Comparison of ENCODE assay signal across 14 cellular contexts in the genomic region with DNA sequence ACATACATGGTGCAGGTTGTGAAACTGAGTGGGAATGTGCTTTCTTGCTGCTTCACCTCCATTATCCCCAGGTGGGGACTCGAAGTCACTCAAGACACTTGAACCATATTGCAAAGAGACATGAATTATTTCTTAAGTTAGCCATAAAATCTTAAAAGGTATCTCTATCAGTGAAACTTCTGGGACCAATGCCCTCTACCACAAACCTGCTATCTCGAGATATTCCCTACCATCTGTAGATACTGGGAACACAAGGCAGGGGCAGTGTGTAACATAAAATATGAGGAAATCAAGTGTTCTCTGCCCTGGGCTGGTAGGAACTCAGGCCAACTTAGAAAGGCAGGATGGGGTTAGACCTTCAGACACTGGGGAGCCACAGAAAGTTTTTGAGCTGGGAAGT. TPM values are rescaled to one million over a fixed set of nuclear protein-coding genes. Genes with fewer than 3 reads are reported as not detected.
DNase-seq lines count a peak whose midpoint lies in the region; ATAC-seq lines count a peak whose summit lies in the region.
"Had no signal": no experiment of that assay in that cellular context is flagged by ENCODE, and none has a peak within 500 bp of the region (broad histone marks: within the 10 kb centered on the region; RNA-seq: fewer than 3 reads in every experiment).

No MANE protein-coding gene starts in this region.

- peaks cover 47% of the 10 kb centered on the region for H3K4me1 Mint-ChIP-seq in activated naive CD4-positive, alpha-beta T cell treated with anti-CD3 and anti-CD28 coated beads, Interleukin-2, amount 10 ng/mL, durations not matched to agents 7 days and 5 days
- peaks cover 36 to 37% of the 10 kb centered on the region in 2 donors for H3K4me1 Mint-ChIP-seq in effector memory CD8-positive, alpha-beta T cell (ENCODE audit: low read depth in 2 of 2)

- H3K9me3 ChIP-seq in trophoblast cell (ENCODE audit: insufficient read depth, low read depth, low read length) = no peaks in the 10 kb centered on the region
- H3K9me3 ChIP-seq: HAP-1 had no signal

- no peak overlapping the region for H3K4me3 ChIP-seq in trophoblast cell (ENCODE audit: low read depth, low read length)

- H3K9me3 Mint-ChIP-seq in activated naive CD4-positive, alpha-beta T cell treated with anti-CD3 and anti-CD28 coated beads, Interleukin-2, amount 10 ng/mL, durations not matched to agents 7 days and 5 days = no peaks in the 10 kb centered on the region
- H3K9me3 Mint-ChIP-seq in effector memory CD8-positive, alpha-beta T cell = no peaks in the 10 kb centered on the region

- no peak overlapping the region for H3K27ac Mint-ChIP-seq in activated naive CD4-positive, alpha-beta T cell treated with anti-CD3 and anti-CD28 coated beads, Interleukin-2, amount 10 ng/mL, durations not matched to agents 7 days and 5 days
- H3K27ac Mint-ChIP-seq in effector memory CD8-positive, alpha-beta T cell = peak overlapping the region; percentile 96 to 98

- no peak overlapping the region for H3K18ac ChIP-seq in trophoblast cell (ENCODE audit: low read length)

- H2BK5ac ChIP-seq in trophoblast cell (ENCODE audit: low read depth, low read length, poor library complexity) = no peak overlapping the region

- H4K91ac ChIP-seq in trophoblast cell (ENCODE audit: low read depth, low read length) = peak overlapping the region; percentile 96

- peak overlapping the region; percentile 7 for H2BK12ac ChIP-seq in trophoblast cell (ENCODE audit: low read length)

- H3K79me1 ChIP-seq in trophoblast cell (ENCODE audit: low read length) = peaks cover 11% of the 10 kb centered on the region

- peaks cover 37% of the 10 kb centered on the region for H3K27me3 Mint-ChIP-seq in activated naive CD4-positive, alpha-beta T cell treated with anti-CD3 and anti-CD28 coated beads, Interleukin-2, amount 10 ng/mL, durations not matched to agents 7 days and 5 days
- peaks cover 0 to 11% of the 10 kb centered on the region in 2 donors for H3K27me3 Mint-ChIP-seq in effector memory CD8-positive, alpha-beta T cell

- peak overlapping the region; percentile 75 for H3K4me3 Mint-ChIP-seq in activated naive CD4-positive, alpha-beta T cell treated with anti-CD3 and anti-CD28 coated beads, Interleukin-2, amount 10 ng/mL, durations not matched to agents 7 days and 5 days
- peak overlapping the region; percentile 94 to 99 for H3K4me3 Mint-ChIP-seq in effector memory CD8-positive, alpha-beta T cell

- H4K12ac ChIP-seq in trophoblast cell (ENCODE audit: low read depth, low read length) = no peak overlapping the region

- peaks cover 6% of the 10 kb centered on the region for H3K79me2 ChIP-seq in trophoblast cell (ENCODE audit: control insufficient read depth, insufficient read depth, low read length, poor library complexity)

- H3K4me2 ChIP-seq in trophoblast cell (ENCODE audit: low read length) = no peak overlapping the region

- H3K23ac ChIP-seq in trophoblast cell (ENCODE audit: low read length) = no peak overlapping the region

- H2AFZ ChIP-seq in trophoblast cell (ENCODE audit: insufficient read depth, low read length, poor library complexity) = no peak overlapping the region

- peaks cover 19 to 25% of the 10 kb centered on the region in 2 experiments for H3K4me1 ChIP-seq in trophoblast cell (ENCODE audit: control insufficient read depth in 1 of 2, insufficient read depth in 2 of 2, low read length in 2 of 2)

- H4K8ac ChIP-seq in trophoblast cell (ENCODE audit: low read depth, low read length) = no peak overlapping the region

- H3K27me3 ChIP-seq in trophoblast cell (ENCODE audit: insufficient read depth, low read length) = no peaks in the 10 kb centered on the region

- peaks cover 13% of the 10 kb centered on the region for H3K36me3 Mint-ChIP-seq in activated naive CD4-positive, alpha-beta T cell treated with anti-CD3 and anti-CD28 coated beads, Interleukin-2, amount 10 ng/mL, durations not matched to agents 7 days and 5 days
- H3K36me3 Mint-ChIP-seq in effector memory CD8-positive, alpha-beta T cell (ENCODE audit: insufficient read depth) = peaks cover 28% of the 10 kb centered on the region

- no peak overlapping the region for H3K27ac ChIP-seq in trophoblast cell (ENCODE audit: low read depth, low read length)

- H3K4ac ChIP-seq in trophoblast cell (ENCODE audit: low read depth, low read length) = no peak overlapping the region

- WGBS in trophoblast cell (ENCODE audit: extremely low coverage, insufficient coverage, insufficient read length) = no CpG with 5 or more reads among the region's 2 CpGs

- no peak for DNase-seq in activated naive CD4-positive, alpha-beta T cell treated with anti-CD3 and anti-CD28 coated beads, Interleukin-2, amount 10 ng/mL, durations not matched to agents 7 days and 5 days
- no peak for DNase-seq in activated naive CD4-positive, alpha-beta T cell treated with anti-CD3 and anti-CD28 coated beads, Interleukin-2, amount 50 U/mL, for 16 hours
- DNase-seq in OCI-M1 (lab: John Stamatoyannopoulos, UW) (peak; percentile 57), trophoblast cell (no peak), NCI-H1417 treated with DMSO at 0.1 percent for 48 hours (lab: John Stamatoyannopoulos, UW) (no peak)
- DNase-seq in effector memory CD8-positive, alpha-beta T cell = no peak
- DNase-seq in stimulated activated CD4-positive, alpha-beta T cell treated with anti-CD3 and anti-CD28 coated beads, Interleukin-4, amount 100 ng/mL, for 24 hours = no peak
- DNase-seq: NCI-H1417; NCI-H774; SHP77 treated with DMSO at 0.1 percent for 48 hours; stimulated activated CD4-positive, alpha-beta T cell treated with anti-CD3 and anti-CD28 coated beads, Interleukin-1b, Interleukin-23, amount 100 ng/mL, for 48 hours; stimulated activated naive CD4-positive, alpha-beta T cell had no signal

- peaks cover 4 to 10% of the 10 kb centered on the region in 2 experiments for H3K36me3 ChIP-seq in trophoblast cell (ENCODE audit: control insufficient read depth in 1 of 2, insufficient read depth in 2 of 2, low read length in 2 of 2)
- H3K36me3 ChIP-seq: HAP-1 had no signal

- no peak overlapping the region for H3K14ac ChIP-seq in trophoblast cell (ENCODE audit: low read length)

- no peak overlapping the region for H2BK120ac ChIP-seq in trophoblast cell (ENCODE audit: insufficient read depth, low read length, poor library complexity)

- CTCF ChIA-PET in activated naive CD4-positive, alpha-beta T cell treated with anti-CD3 and anti-CD28 coated beads, Interleukin-2, amount 10 ng/mL, durations not matched to agents 7 days and 5 days (lab: Charles Lee) = interaction anchor here (1.0 to 1.7 kb wide), 7 partner anchors 21 to 557 kb away, joined by 3 to 10 read pairs (median 3); partner anchors contain the start of gene TTF2

- no peak for ATAC-seq in effector memory CD8-positive, alpha-beta T cell (replicated peaks)
- ATAC-seq in HG03159 (IDR thresholded peaks at IDR 0.05; ENCODE audit: unreplicated experiment) = no peak

- no peak overlapping the region for H2AK5ac ChIP-seq in trophoblast cell (ENCODE audit: low read length)

- no peak overlapping the region for H3K9ac ChIP-seq in trophoblast cell (ENCODE audit: low read length)

RNA-seq across cellular contexts. Expression of gene CD58, which starts 1.3 kb away (rescaled TPM):
- polyA plus RNA-seq in trophoblast cell (2013) = 13.6 and 14.0 TPM in 2 replicates
